Comparison of ENCODE assay signal across 8 cellular contexts in the genomic region with DNA sequence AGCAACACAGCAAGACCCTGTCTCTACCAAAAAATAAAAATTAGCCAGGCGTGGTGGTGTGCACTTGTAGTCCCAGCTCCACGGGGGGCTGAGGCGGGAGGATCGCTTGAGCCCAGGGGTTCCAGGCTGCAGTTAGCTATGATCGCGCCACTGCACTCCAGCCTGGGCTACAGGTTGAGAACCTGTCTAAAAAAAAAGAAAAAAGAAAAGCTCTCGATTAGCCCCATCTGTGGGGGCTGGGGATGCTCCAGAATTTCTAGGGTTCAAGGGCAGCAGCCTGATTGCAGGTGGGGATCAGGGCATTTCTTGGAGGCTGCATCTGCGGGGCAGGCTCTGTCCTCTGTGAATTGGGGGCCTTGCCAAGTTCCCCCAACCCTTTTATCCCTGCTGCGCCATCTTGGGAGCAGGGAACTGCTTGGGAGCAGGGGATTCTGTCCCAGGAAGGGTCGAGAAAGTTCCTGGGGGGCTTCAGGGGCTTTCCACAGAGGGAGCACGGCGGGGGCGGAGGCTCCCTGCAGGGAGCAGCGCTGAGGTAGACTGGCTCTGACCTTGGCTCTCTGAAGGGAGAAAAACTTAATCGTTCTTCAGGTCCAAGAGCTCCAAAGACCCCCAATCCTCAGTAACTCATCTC. TPM values are rescaled to one million over a fixed set of nuclear protein-coding genes. Genes with fewer than 3 reads are reported as not detected.
DNase-seq lines count a peak whose midpoint lies in the region; ATAC-seq and TF ChIP-seq lines count a peak whose summit lies in the region.

No MANE protein-coding gene starts in this region.

- H3K36me3 Mint-ChIP-seq in CD4-positive, CD25-positive, alpha-beta regulatory T cell: peaks cover 5% of the 10 kb centered on the region

- no peak for TF ChIP-seq POLR2A in gastrocnemius medialis (IDR thresholded peaks at IDR 0.05)

- H3K4me2 ChIP-seq in SU-DHL-6 (ENCODE audit: low read depth, low read length, poor library complexity, severe bottlenecking): peak overlapping the region; percentile 71

- no peaks in the 10 kb centered on the region for H3K36me3 ChIP-seq in CD4-positive, CD25-positive, alpha-beta regulatory T cell (ENCODE audit: control insufficient read depth, insufficient read depth, low read length)
- no peaks in the 10 kb centered on the region for H3K36me3 ChIP-seq in H7 (replicated peaks; ENCODE audit: control insufficient read depth, insufficient read depth, low read length)
- H3K36me3 ChIP-seq in SU-DHL-6 (ENCODE audit: low read length): no peaks in the 10 kb centered on the region
- H3K36me3 ChIP-seq in gastrocnemius medialis: no peaks in the 10 kb centered on the region

- peak overlapping the region; percentile 83 for H3K27ac ChIP-seq in CD4-positive, CD25-positive, alpha-beta regulatory T cell (ENCODE audit: insufficient read depth, low read length, poor library complexity, severe bottlenecking)
- H3K27ac ChIP-seq in SU-DHL-6 (ENCODE audit: low read depth, low read length): peak overlapping the region; percentile 51
- H3K27ac ChIP-seq in gastrocnemius medialis: peak overlapping the region; percentile 88 to 95 (median 94)

- no peaks in the 10 kb centered on the region for H3K9me2 ChIP-seq in SU-DHL-6 (replicated peaks; ENCODE audit: insufficient read depth, low read length)

- peak overlapping the region; percentile 86 to 97 (median 92) for H3K4me3 Mint-ChIP-seq in CD4-positive, CD25-positive, alpha-beta regulatory T cell

- intact Hi-C loops in gastrocnemius medialis (cut with DNase I; ENCODE audit: low total_unique reads): loop anchor here (5.0 to 10.0 kb wide), 4 partner anchors 82 to 400 kb away; a partner anchor contains a TSS

- H3K27ac Mint-ChIP-seq in CD4-positive, CD25-positive, alpha-beta regulatory T cell: peak overlapping the region; percentile 52 to 95 (median 88)

- H3K4me1 ChIP-seq in CD4-positive, CD25-positive, alpha-beta regulatory T cell (ENCODE audit: control insufficient read depth, insufficient read depth, low read length, poor library complexity, severe bottlenecking): peaks cover 43% of the 10 kb centered on the region
- peaks cover 46 to 47% of the 10 kb centered on the region in 2 donors for H3K4me1 ChIP-seq in gastrocnemius medialis

- H2AFZ ChIP-seq in SU-DHL-6 (ENCODE audit: low read depth, low read length, severe bottlenecking): peak overlapping the region; percentile 86

- H4K20me1 ChIP-seq in SU-DHL-6 (ENCODE audit: low read depth, low read length): peaks cover 9% of the 10 kb centered on the region; the same call in 1 of the 2 replicates

- H3K9ac ChIP-seq in SU-DHL-6 (ENCODE audit: low read length): peak overlapping the region; percentile 95

- peaks cover 52% of the 10 kb centered on the region for H3K79me2 ChIP-seq in SU-DHL-6 (ENCODE audit: insufficient read depth, low read length)

- peaks cover 21 to 51% (median 27%) of the 10 kb centered on the region in 4 donors for H3K4me1 Mint-ChIP-seq in CD4-positive, CD25-positive, alpha-beta regulatory T cell

- H3K27me3 Mint-ChIP-seq in CD4-positive, CD25-positive, alpha-beta regulatory T cell: no peaks in the 10 kb centered on the region

- peak in 1 of 2 donors; percentile 1 for ATAC-seq in CD4-positive, CD25-positive, alpha-beta regulatory T cell (ENCODE audit: low read depth in 2 of 2)
- peak in 1 of 2 donors; percentile 32 for ATAC-seq in gastrocnemius medialis

- H3F3A ChIP-seq in SU-DHL-6 (ENCODE audit: insufficient read depth): peaks cover 7% of the 10 kb centered on the region; the same call in 1 of the 2 replicates

- in situ Hi-C loops in gastrocnemius medialis (cut with MboI; ENCODE audit: low sequenced_read_pairs in 4 of 4): loop anchor here in 1 of 4 donors (25.0 kb wide), 1 partner anchor 188 kb away; a partner anchor contains a TSS

- no peaks in the 10 kb centered on the region for H3K27me3 ChIP-seq in CD4-positive, CD25-positive, alpha-beta regulatory T cell (ENCODE audit: control insufficient read depth, insufficient read depth, low read length)
- H3K27me3 ChIP-seq in H7 (ENCODE audit: control insufficient read depth, insufficient read depth, low read length): no peaks in the 10 kb centered on the region
- no peaks in the 10 kb centered on the region for H3K27me3 ChIP-seq in SU-DHL-6 (ENCODE audit: low read length)
- H3K27me3 ChIP-seq in gastrocnemius medialis: no peaks in the 10 kb centered on the region

- H3K4me3 ChIP-seq in CD4-positive, CD25-positive, alpha-beta regulatory T cell (ENCODE audit: low read depth, low read length): peak overlapping the region; percentile 87
- H3K4me3 ChIP-seq in H7 (ENCODE audit: insufficient read depth, low read depth, low read length) (peak overlapping the region; percentile 92), SU-DHL-6 (ENCODE audit: insufficient read depth, low read length, poor library complexity, severe bottlenecking) (peak overlapping the region; percentile 81), foreskin fibroblast (ENCODE audit: low read depth in 1 of 2, low read length in 2 of 2) (peak overlapping the region; percentile 83 to 99), gastrocnemius medialis (peak overlapping the region; percentile 97 to 99 (median 98))

- no peak for TF ChIP-seq CTCF in SU-DHL-6 (IDR thresholded peaks at IDR 0.05; ENCODE audit: insufficient read depth, low read length, poor library complexity, severe bottlenecking)
- no peak for TF ChIP-seq CTCF in foreskin fibroblast (IDR thresholded peaks at IDR 0.05; ENCODE audit: low read depth, low read length)
- TF ChIP-seq CTCF in gastrocnemius medialis (IDR thresholded peaks at IDR 0.05 in 4 of 5, conservative IDR thresholded peaks at IDR 0.05 in 1 of 5): no peak

- DNase-seq in CD4-positive, CD25-positive, alpha-beta regulatory T cell: no peak
- DNase-seq in H7 (no peak), foreskin fibroblast (no peak), gastrocnemius medialis (no peak), A172 (ENCODE audit: low spot score) (no peak), NCI-H1694 treated with DMSO at 0.1 percent for 48 hours (lab: John Stamatoyannopoulos, UW) (no peak)
- DNase-seq in activated CD4-positive, alpha-beta T cell treated with anti-CD3 and anti-CD28 coated beads for 48 hours: no peak

- H3K9me3 Mint-ChIP-seq in CD4-positive, CD25-positive, alpha-beta regulatory T cell: no peaks in the 10 kb centered on the region

- no peaks in the 10 kb centered on the region for H3K9me3 ChIP-seq in CD4-positive, CD25-positive, alpha-beta regulatory T cell (ENCODE audit: control insufficient read depth in 2 of 2, low read length in 2 of 2)
- H3K9me3 ChIP-seq in SU-DHL-6 (ENCODE audit: insufficient read depth, low read length) (no peaks in the 10 kb centered on the region), gastrocnemius medialis (no peaks in the 10 kb centered on the region)

RNA-seq across cellular contexts. Expression of a gene that starts 0.6 kb away (rescaled TPM):
- total RNA-seq in CD4-positive, CD25-positive, alpha-beta regulatory T cell: 42.5 TPM
- polyA plus RNA-seq in CD4-positive, CD25-positive, alpha-beta regulatory T cell: 10 to 100 TPM; 70.2 to 79.0 (median 75.9) TPM
- 168 and 188 TPM in 2 replicates for total RNA-seq in H7 (2014; rRNA removed; shearing (Covaris generic))
- 10 to 100 TPM; 37.0 to 58.8 (median 44.1) TPM for total RNA-seq in gastrocnemius medialis
- total RNA-seq in A172 (2014; rRNA removed; shearing (Covaris generic)): 326 and 351 TPM in 2 replicates

RNA-seq across cellular contexts. Expression of a gene that starts 49.4 kb away (rescaled TPM):
- total RNA-seq in CD4-positive, CD25-positive, alpha-beta regulatory T cell: 205 TPM
- 100 to 1,000 TPM; 602 to 898 (median 659) TPM for polyA plus RNA-seq in CD4-positive, CD25-positive, alpha-beta regulatory T cell
- total RNA-seq in H7 (2014; rRNA removed; shearing (Covaris generic)): 108 and 126 TPM in 2 replicates
- 10 to 100 TPM; 24.7 to 38.7 (median 30.8) TPM for total RNA-seq in gastrocnemius medialis
- total RNA-seq in A172 (2014; rRNA removed; shearing (Covaris generic)): 549 and 731 TPM in 2 replicates

RNA-seq across cellular contexts. Expression of a gene that starts 52.4 kb away (rescaled TPM):
- total RNA-seq in CD4-positive, CD25-positive, alpha-beta regulatory T cell: not detected
- not detected for polyA plus RNA-seq in CD4-positive, CD25-positive, alpha-beta regulatory T cell
- not detected in 2 replicates for total RNA-seq in H7 (2014; rRNA removed; shearing (Covaris generic))
- total RNA-seq in gastrocnemius medialis: not detected
- 0.78 and 1.1 TPM in 2 replicates for total RNA-seq in A172 (2014; rRNA removed; shearing (Covaris generic))
